ENCODE assay signal across 8 cellular contexts in genomic region chr16:56866955-56867830, GRCh38. TPM values are rescaled to one million over a fixed set of nuclear protein-coding genes. Genes with fewer than 3 reads are reported as not detected.
DNase-seq lines count a peak whose midpoint lies in the region; ATAC-seq, FAIRE-seq and TF ChIP-seq lines count a peak whose summit lies in the region.

No MANE protein-coding gene starts in this region.

- no peak for FAIRE-seq in urothelium cell line (lab: Jason Lieb, UNC)

- peaks cover 3% of the 10 kb centered on the region for H3K4me1 Mint-ChIP-seq in activated CD4-positive, alpha-beta T cell treated with anti-CD3 and anti-CD28 coated beads for 36 hours

- intact Hi-C loops in activated CD4-positive, alpha-beta T cell treated with anti-CD3 and anti-CD28 coated beads for 36 hours (cut with DNase I, micrococcal nuclease): loop anchor here (1.0 to 10.0 kb wide), 4 partner anchors 65 to 298 kb away; partner anchors contain the start of gene HERPUD1 (in 1 of the 2)

- H3K27me3 Mint-ChIP-seq in activated CD4-positive, alpha-beta T cell treated with anti-CD3 and anti-CD28 coated beads for 36 hours: no peaks in the 10 kb centered on the region

- peak; percentile 55 for DNase-seq in stimulated activated CD4-positive, alpha-beta T cell treated with anti-CD3 and anti-CD28 coated beads, Interleukin-15, amount 100 ng/mL, for 24 hours
- DNase-seq in stimulated activated CD4-positive, alpha-beta T cell treated with anti-CD3 and anti-CD28 coated beads, Interleukin-12 subunit alpha, Interleukin-12 subunit beta, amount 100 ng/mL, for 4 hours: no peak
- peak; percentile 5 for DNase-seq in NCI-H128 (lab: John Stamatoyannopoulos, UW; ENCODE audit: unreplicated experiment)
- DNase-seq in activated CD4-positive, alpha-beta T cell treated with anti-CD3 and anti-CD28 coated beads for 36 hours: peak; percentile 62
- no peak for DNase-seq in epithelial cell of proximal tubule (ENCODE audit: low read depth)
- peak; percentile 78 for DNase-seq in myocyte (ENCODE audit: low read depth)
- peak; percentile 59 for DNase-seq in urothelium cell line (ENCODE audit: low spot score)
- DNase-seq in KG1 (lab: John Stamatoyannopoulos, UW): no peak

- no peak overlapping the region for H3K27ac Mint-ChIP-seq in activated CD4-positive, alpha-beta T cell treated with anti-CD3 and anti-CD28 coated beads for 36 hours

- no peaks in the 10 kb centered on the region for H3K9me3 Mint-ChIP-seq in activated CD4-positive, alpha-beta T cell treated with anti-CD3 and anti-CD28 coated beads for 36 hours (ENCODE audit: low read depth)

- H3K36me3 Mint-ChIP-seq in activated CD4-positive, alpha-beta T cell treated with anti-CD3 and anti-CD28 coated beads for 36 hours (ENCODE audit: low read depth): no peaks in the 10 kb centered on the region

- CTCF ChIA-PET in activated CD4-positive, alpha-beta T cell treated with anti-CD3 and anti-CD28 coated beads for 36 hours (lab: Charles Lee): interaction anchor here (0.6 to 5.4 kb wide), 19 partner anchors 8 to 771 kb away, joined by 3 to 35 read pairs (median 3); no protein-coding TSS in a partner anchor

- ATAC-seq in activated CD4-positive, alpha-beta T cell treated with anti-CD3 and anti-CD28 coated beads for 36 hours: peak; percentile 48

- no peak overlapping the region for H3K4me3 ChIP-seq in epithelial cell of proximal tubule (ENCODE audit: low read depth, low read length)

- POLR2A ChIA-PET in activated CD4-positive, alpha-beta T cell treated with anti-CD3 and anti-CD28 coated beads for 36 hours (lab: Charles Lee): no interaction called here

- H3K4me3 Mint-ChIP-seq in activated CD4-positive, alpha-beta T cell treated with anti-CD3 and anti-CD28 coated beads for 36 hours: no peak overlapping the region

- TF ChIP-seq CTCF in epithelial cell of proximal tubule (conservative IDR thresholded peaks at IDR 0.05; ENCODE audit: low read depth, low read length): peak; percentile 75

RNA-seq across cellular contexts. Expression of gene SLC12A3, which starts 2.2 kb away (rescaled TPM):
- total RNA-seq in activated CD4-positive, alpha-beta T cell treated with anti-CD3 and anti-CD28 coated beads for 36 hours: not detected
- total RNA-seq in epithelial cell of proximal tubule (not detected in 2 replicates), myocyte (0.16 TPM in 1 of 2 replicates, not detected in the other)
- polyA plus RNA-seq in myocyte (2012): 0.06 TPM

Comparison
In these comparisons a context has a peak if more than half of its experiments do, and no peak if none do; other contexts are left out.
1. DNase-seq: peak in stimulated activated CD4-positive, alpha-beta T cell treated with anti-CD3 and anti-CD28 coated beads, Interleukin-15, amount 100 ng/mL, for 24 hours (single experiment), NCI-H128 (single experiment), activated CD4-positive, alpha-beta T cell treated with anti-CD3 and anti-CD28 coated beads for 36 hours (single experiment), myocyte (single experiment) and urothelium cell line (single experiment); none in stimulated activated CD4-positive, alpha-beta T cell treated with anti-CD3 and anti-CD28 coated beads, Interleukin-12 subunit alpha, Interleukin-12 subunit beta, amount 100 ng/mL, for 4 hours (single experiment), epithelial cell of proximal tubule (single experiment) and KG1 (single experiment).